Comparison of ENCODE assay signal across 1 cellular context in the genomic region with DNA sequence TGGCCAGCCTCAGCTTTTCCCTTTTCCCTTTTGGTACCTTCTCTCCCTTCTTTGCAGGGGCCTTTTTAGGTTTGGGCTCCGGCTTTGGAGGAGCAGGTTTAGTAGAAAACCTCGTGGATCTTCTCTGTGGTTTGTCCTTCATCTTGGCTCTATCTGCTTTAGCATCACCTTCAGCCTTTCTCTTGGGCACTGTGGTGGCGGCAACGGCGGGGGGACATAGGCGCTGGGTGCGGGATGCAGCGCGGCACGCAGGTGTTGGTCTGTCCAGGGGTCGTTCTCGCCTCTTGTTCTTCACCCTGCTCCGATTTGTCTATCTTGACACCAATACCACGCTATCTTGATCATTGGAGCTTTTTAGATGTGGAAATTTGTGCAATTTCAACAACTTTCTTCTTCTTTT.
TF ChIP-seq lines count a peak whose summit lies in the region.

No MANE protein-coding gene starts in this region.

TF ChIP-seq in HepG2, 621 proteins besides CTCF, POLR2A, EP300 and RAD21 (continued from another document):
- TF ChIP-seq ZNF124 (CRISPR knock-in tag; IDR thresholded peaks at IDR 0.05) (no peak), STAG1 (CRISPR knock-in tag; IDR thresholded peaks at IDR 0.05) (no peak), RBFOX2 (IDR thresholded peaks at IDR 0.05; ENCODE audit: low read depth, low read length) (no peak), ZNF441 (CRISPR knock-in tag; IDR thresholded peaks at IDR 0.05; ENCODE audit: borderline replicate concordance) (no peak)
- TF ChIP-seq, protein P1, sequence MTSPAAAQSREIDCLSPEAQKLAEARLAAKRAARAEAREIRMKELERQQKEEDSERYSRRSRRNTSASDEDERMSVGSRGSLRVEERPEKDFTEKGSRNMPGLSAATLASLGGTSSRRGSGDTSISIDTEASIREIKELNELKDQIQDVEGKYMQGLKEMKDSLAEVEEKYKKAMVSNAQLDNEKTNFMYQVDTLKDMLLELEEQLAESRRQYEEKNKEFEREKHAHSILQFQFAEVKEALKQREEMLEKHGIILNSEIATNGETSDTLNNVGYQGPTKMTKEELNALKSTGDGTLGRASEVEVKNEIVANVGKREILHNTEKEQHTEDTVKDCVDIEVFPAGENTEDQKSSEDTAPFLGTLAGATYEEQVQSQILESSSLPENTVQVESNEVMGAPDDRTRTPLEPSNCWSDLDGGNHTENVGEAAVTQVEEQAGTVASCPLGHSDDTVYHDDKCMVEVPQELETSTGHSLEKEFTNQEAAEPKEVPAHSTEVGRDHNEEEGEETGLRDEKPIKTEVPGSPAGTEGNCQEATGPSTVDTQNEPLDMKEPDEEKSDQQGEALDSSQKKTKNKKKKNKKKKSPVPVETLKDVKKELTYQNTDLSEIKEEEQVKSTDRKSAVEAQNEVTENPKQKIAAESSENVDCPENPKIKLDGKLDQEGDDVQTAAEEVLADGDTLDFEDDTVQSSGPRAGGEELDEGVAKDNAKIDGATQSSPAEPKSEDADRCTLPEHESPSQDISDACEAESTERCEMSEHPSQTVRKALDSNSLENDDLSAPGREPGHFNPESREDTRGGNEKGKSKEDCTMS (CRISPR knock-in tag; conservative IDR thresholded peaks at IDR 0.05) = no peak
